1 cellular context compared by ENCODE assay signal in the genomic region with DNA sequence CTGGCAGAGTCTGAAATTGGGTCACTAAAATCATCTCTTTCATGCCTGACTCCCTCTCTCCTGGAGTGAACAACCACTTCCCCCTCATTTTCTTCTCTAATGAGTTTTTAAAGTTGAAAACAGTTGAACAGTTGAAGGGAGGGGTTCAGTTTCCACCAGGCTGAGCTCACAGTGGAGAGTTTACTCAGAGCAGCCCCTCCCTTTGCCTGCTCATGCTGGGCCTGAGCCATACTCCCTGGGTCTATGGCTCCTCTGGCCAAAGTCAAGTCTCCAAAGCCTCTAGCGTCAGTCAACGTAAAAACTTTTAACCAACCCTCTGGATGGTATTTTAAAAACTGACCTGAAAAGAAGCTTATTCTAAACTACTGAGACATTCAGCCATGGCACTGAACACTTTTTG.
TF ChIP-seq lines count a peak whose summit lies in the region.

No MANE protein-coding gene starts in this region.

TF ChIP-seq in WTC11, 78 proteins besides CTCF, POLR2A, EP300 and RAD21 (continued from another document):
- TF ChIP-seq, protein P1, sequence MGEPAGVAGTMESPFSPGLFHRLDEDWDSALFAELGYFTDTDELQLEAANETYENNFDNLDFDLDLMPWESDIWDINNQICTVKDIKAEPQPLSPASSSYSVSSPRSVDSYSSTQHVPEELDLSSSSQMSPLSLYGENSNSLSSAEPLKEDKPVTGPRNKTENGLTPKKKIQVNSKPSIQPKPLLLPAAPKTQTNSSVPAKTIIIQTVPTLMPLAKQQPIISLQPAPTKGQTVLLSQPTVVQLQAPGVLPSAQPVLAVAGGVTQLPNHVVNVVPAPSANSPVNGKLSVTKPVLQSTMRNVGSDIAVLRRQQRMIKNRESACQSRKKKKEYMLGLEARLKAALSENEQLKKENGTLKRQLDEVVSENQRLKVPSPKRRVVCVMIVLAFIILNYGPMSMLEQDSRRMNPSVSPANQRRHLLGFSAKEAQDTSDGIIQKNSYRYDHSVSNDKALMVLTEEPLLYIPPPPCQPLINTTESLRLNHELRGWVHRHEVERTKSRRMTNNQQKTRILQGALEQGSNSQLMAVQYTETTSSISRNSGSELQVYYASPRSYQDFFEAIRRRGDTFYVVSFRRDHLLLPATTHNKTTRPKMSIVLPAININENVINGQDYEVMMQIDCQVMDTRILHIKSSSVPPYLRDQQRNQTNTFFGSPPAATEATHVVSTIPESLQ (CRISPR knock-in tag; IDR thresholded peaks at IDR 0.05) = no peak
- TF ChIP-seq ZNF396 (CRISPR knock-in tag; IDR thresholded peaks at IDR 0.05; ENCODE audit: borderline replicate concordance) (no peak), EMX1 (CRISPR knock-in tag; IDR thresholded peaks at IDR 0.05) (no peak), NFE2L1 (CRISPR knock-in tag; IDR thresholded peaks at IDR 0.05) (no peak), ZNF263 (CRISPR knock-in tag; IDR thresholded peaks at IDR 0.05; ENCODE audit: low read depth) (no peak), GABPB1 (CRISPR knock-in tag; IDR thresholded peaks at IDR 0.05) (no peak), SMAD4 (CRISPR knock-in tag; IDR thresholded peaks at IDR 0.05) (no peak), TP53 (CRISPR knock-in tag; IDR thresholded peaks at IDR 0.05) (no peak)
- TF ChIP-seq, protein P2, sequence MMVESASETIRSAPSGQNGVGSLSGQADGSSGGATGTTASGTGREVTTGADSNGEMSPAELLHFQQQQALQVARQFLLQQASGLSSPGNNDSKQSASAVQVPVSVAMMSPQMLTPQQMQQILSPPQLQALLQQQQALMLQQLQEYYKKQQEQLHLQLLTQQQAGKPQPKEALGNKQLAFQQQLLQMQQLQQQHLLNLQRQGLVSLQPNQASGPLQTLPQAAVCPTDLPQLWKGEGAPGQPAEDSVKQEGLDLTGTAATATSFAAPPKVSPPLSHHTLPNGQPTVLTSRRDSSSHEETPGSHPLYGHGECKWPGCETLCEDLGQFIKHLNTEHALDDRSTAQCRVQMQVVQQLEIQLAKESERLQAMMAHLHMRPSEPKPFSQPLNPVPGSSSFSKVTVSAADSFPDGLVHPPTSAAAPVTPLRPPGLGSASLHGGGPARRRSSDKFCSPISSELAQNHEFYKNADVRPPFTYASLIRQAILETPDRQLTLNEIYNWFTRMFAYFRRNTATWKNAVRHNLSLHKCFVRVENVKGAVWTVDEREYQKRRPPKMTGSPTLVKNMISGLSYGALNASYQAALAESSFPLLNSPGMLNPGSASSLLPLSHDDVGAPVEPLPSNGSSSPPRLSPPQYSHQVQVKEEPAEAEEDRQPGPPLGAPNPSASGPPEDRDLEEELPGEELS (CRISPR knock-in tag; IDR thresholded peaks at IDR 0.05) = no peak
- TF ChIP-seq, protein P3, sequence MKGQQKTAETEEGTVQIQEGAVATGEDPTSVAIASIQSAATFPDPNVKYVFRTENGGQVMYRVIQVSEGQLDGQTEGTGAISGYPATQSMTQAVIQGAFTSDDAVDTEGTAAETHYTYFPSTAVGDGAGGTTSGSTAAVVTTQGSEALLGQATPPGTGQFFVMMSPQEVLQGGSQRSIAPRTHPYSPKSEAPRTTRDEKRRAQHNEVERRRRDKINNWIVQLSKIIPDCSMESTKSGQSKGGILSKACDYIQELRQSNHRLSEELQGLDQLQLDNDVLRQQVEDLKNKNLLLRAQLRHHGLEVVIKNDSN (CRISPR knock-in tag; IDR thresholded peaks at IDR 0.05) = no peak
- TF ChIP-seq, protein P4, sequence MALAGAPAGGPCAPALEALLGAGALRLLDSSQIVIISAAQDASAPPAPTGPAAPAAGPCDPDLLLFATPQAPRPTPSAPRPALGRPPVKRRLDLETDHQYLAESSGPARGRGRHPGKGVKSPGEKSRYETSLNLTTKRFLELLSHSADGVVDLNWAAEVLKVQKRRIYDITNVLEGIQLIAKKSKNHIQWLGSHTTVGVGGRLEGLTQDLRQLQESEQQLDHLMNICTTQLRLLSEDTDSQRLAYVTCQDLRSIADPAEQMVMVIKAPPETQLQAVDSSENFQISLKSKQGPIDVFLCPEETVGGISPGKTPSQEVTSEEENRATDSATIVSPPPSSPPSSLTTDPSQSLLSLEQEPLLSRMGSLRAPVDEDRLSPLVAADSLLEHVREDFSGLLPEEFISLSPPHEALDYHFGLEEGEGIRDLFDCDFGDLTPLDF (CRISPR knock-in tag; IDR thresholded peaks at IDR 0.05) = no peak
- TF ChIP-seq, protein P5, sequence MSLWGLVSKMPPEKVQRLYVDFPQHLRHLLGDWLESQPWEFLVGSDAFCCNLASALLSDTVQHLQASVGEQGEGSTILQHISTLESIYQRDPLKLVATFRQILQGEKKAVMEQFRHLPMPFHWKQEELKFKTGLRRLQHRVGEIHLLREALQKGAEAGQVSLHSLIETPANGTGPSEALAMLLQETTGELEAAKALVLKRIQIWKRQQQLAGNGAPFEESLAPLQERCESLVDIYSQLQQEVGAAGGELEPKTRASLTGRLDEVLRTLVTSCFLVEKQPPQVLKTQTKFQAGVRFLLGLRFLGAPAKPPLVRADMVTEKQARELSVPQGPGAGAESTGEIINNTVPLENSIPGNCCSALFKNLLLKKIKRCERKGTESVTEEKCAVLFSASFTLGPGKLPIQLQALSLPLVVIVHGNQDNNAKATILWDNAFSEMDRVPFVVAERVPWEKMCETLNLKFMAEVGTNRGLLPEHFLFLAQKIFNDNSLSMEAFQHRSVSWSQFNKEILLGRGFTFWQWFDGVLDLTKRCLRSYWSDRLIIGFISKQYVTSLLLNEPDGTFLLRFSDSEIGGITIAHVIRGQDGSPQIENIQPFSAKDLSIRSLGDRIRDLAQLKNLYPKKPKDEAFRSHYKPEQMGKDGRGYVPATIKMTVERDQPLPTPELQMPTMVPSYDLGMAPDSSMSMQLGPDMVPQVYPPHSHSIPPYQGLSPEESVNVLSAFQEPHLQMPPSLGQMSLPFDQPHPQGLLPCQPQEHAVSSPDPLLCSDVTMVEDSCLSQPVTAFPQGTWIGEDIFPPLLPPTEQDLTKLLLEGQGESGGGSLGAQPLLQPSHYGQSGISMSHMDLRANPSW (CRISPR knock-in tag; conservative IDR thresholded peaks at IDR 0.05; ENCODE audit: low read depth) = no peak
- TF ChIP-seq, protein P6, sequence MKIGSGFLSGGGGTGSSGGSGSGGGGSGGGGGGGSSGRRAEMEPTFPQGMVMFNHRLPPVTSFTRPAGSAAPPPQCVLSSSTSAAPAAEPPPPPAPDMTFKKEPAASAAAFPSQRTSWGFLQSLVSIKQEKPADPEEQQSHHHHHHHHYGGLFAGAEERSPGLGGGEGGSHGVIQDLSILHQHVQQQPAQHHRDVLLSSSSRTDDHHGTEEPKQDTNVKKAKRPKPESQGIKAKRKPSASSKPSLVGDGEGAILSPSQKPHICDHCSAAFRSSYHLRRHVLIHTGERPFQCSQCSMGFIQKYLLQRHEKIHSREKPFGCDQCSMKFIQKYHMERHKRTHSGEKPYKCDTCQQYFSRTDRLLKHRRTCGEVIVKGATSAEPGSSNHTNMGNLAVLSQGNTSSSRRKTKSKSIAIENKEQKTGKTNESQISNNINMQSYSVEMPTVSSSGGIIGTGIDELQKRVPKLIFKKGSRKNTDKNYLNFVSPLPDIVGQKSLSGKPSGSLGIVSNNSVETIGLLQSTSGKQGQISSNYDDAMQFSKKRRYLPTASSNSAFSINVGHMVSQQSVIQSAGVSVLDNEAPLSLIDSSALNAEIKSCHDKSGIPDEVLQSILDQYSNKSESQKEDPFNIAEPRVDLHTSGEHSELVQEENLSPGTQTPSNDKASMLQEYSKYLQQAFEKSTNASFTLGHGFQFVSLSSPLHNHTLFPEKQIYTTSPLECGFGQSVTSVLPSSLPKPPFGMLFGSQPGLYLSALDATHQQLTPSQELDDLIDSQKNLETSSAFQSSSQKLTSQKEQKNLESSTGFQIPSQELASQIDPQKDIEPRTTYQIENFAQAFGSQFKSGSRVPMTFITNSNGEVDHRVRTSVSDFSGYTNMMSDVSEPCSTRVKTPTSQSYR (CRISPR knock-in tag; IDR thresholded peaks at IDR 0.05) = no peak
- TF ChIP-seq, protein P7, sequence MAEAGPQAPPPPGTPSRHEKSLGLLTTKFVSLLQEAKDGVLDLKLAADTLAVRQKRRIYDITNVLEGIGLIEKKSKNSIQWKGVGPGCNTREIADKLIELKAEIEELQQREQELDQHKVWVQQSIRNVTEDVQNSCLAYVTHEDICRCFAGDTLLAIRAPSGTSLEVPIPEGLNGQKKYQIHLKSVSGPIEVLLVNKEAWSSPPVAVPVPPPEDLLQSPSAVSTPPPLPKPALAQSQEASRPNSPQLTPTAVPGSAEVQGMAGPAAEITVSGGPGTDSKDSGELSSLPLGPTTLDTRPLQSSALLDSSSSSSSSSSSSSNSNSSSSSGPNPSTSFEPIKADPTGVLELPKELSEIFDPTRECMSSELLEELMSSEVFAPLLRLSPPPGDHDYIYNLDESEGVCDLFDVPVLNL (CRISPR knock-in tag; IDR thresholded peaks at IDR 0.05; ENCODE audit: borderline replicate concordance, low read depth) = no peak
- TF ChIP-seq, protein P8, sequence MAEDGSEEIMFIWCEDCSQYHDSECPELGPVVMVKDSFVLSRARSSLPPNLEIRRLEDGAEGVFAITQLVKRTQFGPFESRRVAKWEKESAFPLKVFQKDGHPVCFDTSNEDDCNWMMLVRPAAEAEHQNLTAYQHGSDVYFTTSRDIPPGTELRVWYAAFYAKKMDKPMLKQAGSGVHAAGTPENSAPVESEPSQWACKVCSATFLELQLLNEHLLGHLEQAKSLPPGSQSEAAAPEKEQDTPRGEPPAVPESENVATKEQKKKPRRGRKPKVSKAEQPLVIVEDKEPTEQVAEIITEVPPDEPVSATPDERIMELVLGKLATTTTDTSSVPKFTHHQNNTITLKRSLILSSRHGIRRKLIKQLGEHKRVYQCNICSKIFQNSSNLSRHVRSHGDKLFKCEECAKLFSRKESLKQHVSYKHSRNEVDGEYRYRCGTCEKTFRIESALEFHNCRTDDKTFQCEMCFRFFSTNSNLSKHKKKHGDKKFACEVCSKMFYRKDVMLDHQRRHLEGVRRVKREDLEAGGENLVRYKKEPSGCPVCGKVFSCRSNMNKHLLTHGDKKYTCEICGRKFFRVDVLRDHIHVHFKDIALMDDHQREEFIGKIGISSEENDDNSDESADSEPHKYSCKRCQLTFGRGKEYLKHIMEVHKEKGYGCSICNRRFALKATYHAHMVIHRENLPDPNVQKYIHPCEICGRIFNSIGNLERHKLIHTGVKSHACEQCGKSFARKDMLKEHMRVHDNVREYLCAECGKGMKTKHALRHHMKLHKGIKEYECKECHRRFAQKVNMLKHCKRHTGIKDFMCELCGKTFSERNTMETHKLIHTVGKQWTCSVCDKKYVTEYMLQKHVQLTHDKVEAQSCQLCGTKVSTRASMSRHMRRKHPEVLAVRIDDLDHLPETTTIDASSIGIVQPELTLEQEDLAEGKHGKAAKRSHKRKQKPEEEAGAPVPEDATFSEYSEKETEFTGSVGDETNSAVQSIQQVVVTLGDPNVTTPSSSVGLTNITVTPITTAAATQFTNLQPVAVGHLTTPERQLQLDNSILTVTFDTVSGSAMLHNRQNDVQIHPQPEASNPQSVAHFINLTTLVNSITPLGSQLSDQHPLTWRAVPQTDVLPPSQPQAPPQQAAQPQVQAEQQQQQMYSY (CRISPR knock-in tag; IDR thresholded peaks at IDR 0.05) = no peak
